In genomic region chr3:172189987-172190603, GRCh38 we compare ENCODE assay signal across 1 cellular context.
A peak's percentile ranks its signal among the peaks of the same experiment; 100 is the strongest.
TF ChIP-seq lines count a peak whose summit lies in the region.

No MANE protein-coding gene starts in this region.

TF ChIP-seq in HEK293, 187 proteins besides CTCF, POLR2A, EP300 and RAD21 (continued from another document):
- TF ChIP-seq ZBTB26 (tag by site-specific recombination; optimal IDR thresholded peaks at IDR 0.05) = no peak
- no peak for TF ChIP-seq ZNF610 (tag by site-specific recombination; IDR thresholded peaks at IDR 0.05; ENCODE audit: borderline replicate concordance)
- TF ChIP-seq INSM2 (tag by site-specific recombination; IDR thresholded peaks at IDR 0.05) = no peak
- peak; percentile 56 for TF ChIP-seq WT1 (tag by site-specific recombination; IDR thresholded peaks at IDR 0.05)
- TF ChIP-seq ZNF280C (tag by site-specific recombination; IDR thresholded peaks at IDR 0.05) = no peak
- TF ChIP-seq ELK4 (IDR thresholded peaks at IDR 0.05; ENCODE audit: borderline replicate concordance, low read depth, low read length) = no peak
- TF ChIP-seq ZNF280D (tag by site-specific recombination; IDR thresholded peaks at IDR 0.05) = no peak
- TF ChIP-seq HIC1 (tag by site-specific recombination; IDR thresholded peaks at IDR 0.05) = no peak
- TF ChIP-seq ZNF23 (tag by site-specific recombination; IDR thresholded peaks at IDR 0.05; ENCODE audit: borderline replicate concordance) = no peak
- peak; percentile 68 for TF ChIP-seq ZBTB17 (tag by site-specific recombination; IDR thresholded peaks at IDR 0.05)
- no peak for TF ChIP-seq ZEB2 (tag by site-specific recombination; IDR thresholded peaks at IDR 0.05)
- no peak for TF ChIP-seq SALL2 (tag by site-specific recombination; IDR thresholded peaks at IDR 0.05; ENCODE audit: borderline replicate concordance)
- no peak for TF ChIP-seq ZNF580 (tag by site-specific recombination; IDR thresholded peaks at IDR 0.05)
